ENCODE assay signal across 8 cellular contexts in the genomic region with DNA sequence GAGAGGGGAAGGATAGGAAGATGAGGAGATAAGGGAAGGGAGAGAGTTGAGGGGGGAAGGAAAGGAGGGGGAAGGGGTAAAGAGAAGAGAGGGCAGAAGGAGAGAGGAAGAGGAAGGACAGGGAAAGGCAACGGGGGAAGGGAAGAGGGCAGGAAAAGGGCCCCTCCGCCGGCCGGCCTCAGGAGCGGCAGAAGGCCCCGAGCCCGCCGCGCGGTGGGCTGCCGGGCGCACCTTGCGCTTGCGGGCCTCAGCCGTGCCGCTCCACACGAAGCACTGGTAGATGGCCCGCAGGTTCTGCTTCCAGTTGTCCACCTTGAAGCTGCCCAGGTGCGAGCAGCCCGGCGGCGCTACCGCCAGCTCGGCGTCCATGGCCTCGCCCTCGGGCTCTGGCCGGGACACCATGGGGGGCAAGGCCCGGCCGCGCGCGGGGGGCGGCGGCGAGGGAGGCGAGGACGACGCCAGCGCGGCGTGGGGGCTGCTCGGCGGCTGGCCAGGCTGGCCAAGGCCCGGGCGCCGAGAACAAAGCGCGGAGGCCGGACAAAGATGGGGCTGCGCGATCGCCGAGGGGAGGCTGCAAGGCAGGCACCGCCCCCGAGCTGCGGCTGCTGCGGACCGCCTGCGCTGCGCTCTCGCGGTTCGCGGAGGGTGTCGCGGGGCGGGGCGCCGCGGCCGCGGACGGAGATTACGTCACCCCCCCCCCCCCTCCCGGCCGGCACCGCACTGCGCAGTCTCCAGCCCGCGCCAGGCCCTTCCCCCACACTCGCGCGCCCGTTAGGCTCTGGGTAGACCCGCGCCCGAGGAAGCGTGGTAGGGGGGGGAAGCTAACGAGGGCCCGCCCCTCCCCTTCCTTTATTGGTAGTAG. TPM values are rescaled to one million over a fixed set of nuclear protein-coding genes. Genes with fewer than 3 reads are reported as not detected.
DNase-seq lines count a peak whose midpoint lies in the region; ATAC-seq, FAIRE-seq and TF ChIP-seq lines count a peak whose summit lies in the region.

A gene (minus strand): TSS at position 578 of the 862 bp plus-strand sequence. CDS start 176 bp downstream, at position 402.

- peak within 1 kb of the TSS; percentile 81 for H3K4me3 ChIP-seq in NB4 (ENCODE audit: low read depth, low read length)
- peak within 1 kb of the TSS; percentile 85 for H3K4me3 ChIP-seq in fibroblast of the aortic adventitia (ENCODE audit: low read depth, low read length)

- TF ChIP-seq POLR2A in GM12891 (IDR thresholded peaks at IDR 0.05; ENCODE audit: low read depth, low read length) (no peak; the same call in 1 of the 2 replicates), NB4 (IDR thresholded peaks at IDR 0.05; ENCODE audit: extremely low read depth, insufficient read length) (peak; percentile 83)

- H3K4me1 Mint-ChIP-seq in neural crest cell, result peaks cover 30% of the 10 kb centered on the region

- peak within 1 kb of the TSS; percentile 100 for H3K4me3 Mint-ChIP-seq in neural crest cell

- peaks cover 9% of the 10 kb centered on the region for H3K36me3 Mint-ChIP-seq in neural crest cell (ENCODE audit: low read depth)

- no peak for TF ChIP-seq CTCF in 22Rv1 (IDR thresholded peaks at IDR 0.05)
- TF ChIP-seq CTCF in NB4 (IDR thresholded peaks at IDR 0.05; ENCODE audit: low read depth, low read length), result no peak
- no peak for TF ChIP-seq CTCF in fibroblast of the aortic adventitia (IDR thresholded peaks at IDR 0.05; ENCODE audit: insufficient read depth, low read length)
- no peak for TF ChIP-seq CTCF in neural crest cell (conservative IDR thresholded peaks at IDR 0.05)

- H3K27me3 Mint-ChIP-seq in neural crest cell (ENCODE audit: low read depth), result no peaks in the 10 kb centered on the region

- FAIRE-seq in GM12891 (lab: Jason Lieb, UNC) (peak; percentile 99), urothelium cell line (lab: Jason Lieb, UNC) (peak; percentile 71)

- ATAC-seq in HG02610 (IDR thresholded peaks at IDR 0.05; ENCODE audit: unreplicated experiment), result peak; percentile 61

- H3K27ac ChIP-seq in 22Rv1, result peak within 1 kb of the TSS; percentile 99

- DNase-seq in GM12891 (ENCODE audit: insufficient read length, low spot score) (peak; percentile 81), NB4 (ENCODE audit: low read depth) (no peak), fibroblast of the aortic adventitia (ENCODE audit: low read depth) (no peak), neural crest cell (ENCODE audit: low read depth, low spot score) (peak; percentile 89), urothelium cell line (ENCODE audit: low spot score) (peak; percentile 95)
- peak; percentile 95 for DNase-seq in activated CD8-positive, alpha-beta memory T cell treated with anti-CD3 and anti-CD28 coated beads, Interleukin-2, amount 50 U/mL, for 48 hours

- H3K27ac Mint-ChIP-seq in neural crest cell (ENCODE audit: unreplicated experiment), result peak within 1 kb of the TSS; percentile 99

- no peaks in the 10 kb centered on the region for H3K9me3 Mint-ChIP-seq in neural crest cell

TF ChIP-seq in GM12891, 5 proteins besides CTCF, POLR2A, EP300 and RAD21:
- TF ChIP-seq SPI1 (IDR thresholded peaks at IDR 0.05; ENCODE audit: low read depth, low read length), result no peak
- no peak for TF ChIP-seq PAX5 (IDR thresholded peaks at IDR 0.05; ENCODE audit: insufficient read depth, low read length, severe bottlenecking)
- peak; percentile 63 for TF ChIP-seq TAF1 (IDR thresholded peaks at IDR 0.05; ENCODE audit: low read depth, low read length)
- TF ChIP-seq POLR2AphosphoS5 (IDR thresholded peaks at IDR 0.05; ENCODE audit: low read depth, low read length), result peak; percentile 86
- TF ChIP-seq POU2F2 (IDR thresholded peaks at IDR 0.05; ENCODE audit: low read depth, low read length), result 0 out of 2 replicates have a peak, but pooled peaks have one; percentile 10

RNA-seq across cellular contexts. Expression of the gene that starts here (rescaled TPM):
- polyA plus RNA-seq in GM12891 (2012; ENCODE audit: low read depth, missing spikeins), result 47.3 TPM
- total RNA-seq in fibroblast of the aortic adventitia (ENCODE audit: low replicate concordance) (107 and 214 TPM in 2 replicates), neural crest cell (386 and 390 TPM in 2 replicates)

Comparison
In these comparisons a context has a peak if more than half of its experiments do, and no peak if none do; other contexts are left out.
1. DNase-seq: peak in GM12891 (single experiment), activated CD8-positive, alpha-beta memory T cell treated with anti-CD3 and anti-CD28 coated beads, Interleukin-2, amount 50 U/mL, for 48 hours (single experiment), neural crest cell (single experiment) and urothelium cell line (single experiment); none in NB4 (single experiment) and fibroblast of the aortic adventitia (single experiment).